In the genomic region with DNA sequence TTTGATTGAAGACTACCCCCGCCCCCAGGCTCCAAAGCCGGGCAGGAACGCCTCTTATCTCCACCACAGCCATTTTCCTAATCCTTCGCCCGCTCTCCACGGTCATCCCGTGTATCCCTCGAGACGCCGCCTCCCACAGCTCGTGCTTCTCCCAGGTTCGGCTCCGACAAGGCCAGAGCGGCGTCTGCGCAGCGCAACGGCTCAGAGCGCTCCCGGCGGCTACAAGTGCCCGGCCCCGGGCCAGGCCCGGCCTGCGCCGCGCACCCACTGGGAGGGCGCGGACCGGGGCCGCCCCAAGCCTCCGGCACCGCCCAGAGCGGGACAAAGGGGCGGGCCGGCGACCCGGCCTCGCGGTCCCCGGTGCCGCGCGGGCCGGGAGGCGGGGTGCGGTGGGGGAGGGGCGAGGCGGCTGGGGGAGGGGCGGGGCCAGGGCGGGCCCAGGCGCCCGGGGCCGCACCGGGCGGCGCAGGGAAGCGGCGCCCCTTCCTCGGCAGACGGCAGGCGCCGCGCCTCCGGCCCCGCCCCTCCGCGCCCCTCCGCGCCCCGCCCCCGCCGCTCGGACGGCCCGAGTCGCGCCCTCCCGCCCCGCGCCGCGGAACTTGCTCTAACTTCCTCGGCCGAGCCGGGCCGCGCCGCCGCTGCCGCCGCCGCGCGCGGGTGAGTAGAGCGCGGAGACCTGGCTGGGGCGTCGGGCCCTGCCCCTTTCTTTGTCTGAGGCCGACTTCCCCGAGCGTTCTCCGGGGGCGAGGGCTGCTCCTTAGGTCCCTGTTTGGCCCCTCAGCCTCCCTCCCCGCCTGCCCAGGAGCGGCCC, we compare ENCODE assay signal across 8 cellular contexts. TPM values are rescaled to one million over a fixed set of nuclear protein-coding genes. Genes with fewer than 3 reads are reported as not detected.
DNase-seq lines count a peak whose midpoint lies in the region; ATAC-seq, FAIRE-seq and TF ChIP-seq lines count a peak whose summit lies in the region.

A gene with protein sequence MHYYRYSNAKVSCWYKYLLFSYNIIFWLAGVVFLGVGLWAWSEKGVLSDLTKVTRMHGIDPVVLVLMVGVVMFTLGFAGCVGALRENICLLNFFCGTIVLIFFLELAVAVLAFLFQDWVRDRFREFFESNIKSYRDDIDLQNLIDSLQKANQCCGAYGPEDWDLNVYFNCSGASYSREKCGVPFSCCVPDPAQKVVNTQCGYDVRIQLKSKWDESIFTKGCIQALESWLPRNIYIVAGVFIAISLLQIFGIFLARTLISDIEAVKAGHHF (plus strand): TSS at position 596 of the 811 bp plus-strand sequence. CDS start 34,924 bp downstream, outside the sequence.

- H3K4me1 ChIP-seq in A549 (peaks cover 55% of the 10 kb centered on the region), duodenal mucosa (ENCODE audit: control insufficient read depth in 1 of 2, insufficient read depth in 2 of 2, low read length in 2 of 2) (peaks cover 37 to 42% of the 10 kb centered on the region in 2 donors), right lobe of liver (peaks cover 0 to 48% (median 11%) of the 10 kb centered on the region in 4 donors)

- POLR2A ChIA-PET in A549 (lab: Yijun Ruan, JAX): interaction anchor here (0.7 to 2.0 kb wide), 8 partner anchors 9 to 57 kb away, joined by 3 to 8 read pairs (median 3); no protein-coding TSS in a partner anchor

- H3K36me3 ChIP-seq in duodenal mucosa (ENCODE audit: control insufficient read depth in 1 of 2, insufficient read depth in 2 of 2, low read length in 2 of 2): no peaks in the 10 kb centered on the region
- no peaks in the 10 kb centered on the region for H3K36me3 ChIP-seq in right lobe of liver

- WGBS in A549 (ENCODE audit: missing lambda C conversion rate): 3% methylated on average over 15 of the region's 107 CpGs
- WGBS in right lobe of liver (ENCODE audit: insufficient coverage, low coverage, low lambda C conversion rate, missing lambda C conversion rate): 2% methylated on average over 18 of the region's 107 CpGs

- intact Hi-C loops in right lobe of liver (cut with DNase I): no loop called here

- H3K4me3 ChIP-seq in A549 (peak within 1 kb of the TSS; percentile 98), duodenal mucosa (ENCODE audit: low read depth in 1 of 2, low read length in 2 of 2) (peak within 1 kb of the TSS; percentile 83 to 89), right lobe of liver (peak within 1 kb of the TSS; percentile 94 to 97 (median 94))

- peak within 1 kb of the TSS; percentile 94 for H3K4me2 ChIP-seq in A549

- no peak for FAIRE-seq in A549 (lab: Jason Lieb, UNC)

- peak within 1 kb of the TSS; percentile 99 to 100 for H3K27ac ChIP-seq in A549
- H3K27ac ChIP-seq in duodenal mucosa (ENCODE audit: low read depth, low read length): peak within 1 kb of the TSS; percentile 90
- peak within 1 kb of the TSS; percentile 86 to 97 (median 94) for H3K27ac ChIP-seq in right lobe of liver

- no peak for TF ChIP-seq RAD21 in A549 (conservative IDR thresholded peaks at IDR 0.05 in 1 of 2, IDR thresholded peaks at IDR 0.05 in 1 of 2)

- no peak for TF ChIP-seq EP300 in A549 (IDR thresholded peaks at IDR 0.05)

- peak; percentile 86 for TF ChIP-seq POLR2A in A549 (IDR thresholded peaks at IDR 0.05; ENCODE audit: low read length)
- TF ChIP-seq POLR2A in GM18505 (IDR thresholded peaks at IDR 0.05; ENCODE audit: borderline replicate concordance, extremely low read depth, insufficient read depth, insufficient read length): peak; percentile 53
- peak; percentile 70 for TF ChIP-seq POLR2A in right lobe of liver (IDR thresholded peaks at IDR 0.05)

- DNase-seq in A549 (ENCODE audit: low read depth in 1 of 2, low spot score in 1 of 2) (peak; percentile 72 to 79), NCI-H460 (ENCODE audit: extremely low read depth, low read depth) (peak; percentile 72), right lobe of liver (peak; percentile 89 to 90 (median 90))
- peak; percentile 76 to 79 for DNase-seq in activated CD4-positive, alpha-beta T cell treated with anti-CD3 and anti-CD28 coated beads, Interleukin-2, amount 50 U/mL, for 48 hours
- DNase-seq in stimulated activated CD4-positive, alpha-beta T cell treated with anti-CD3 and anti-CD28 coated beads, Interleukin-4, amount 100 ng/mL, for 4 hours: peak; percentile 65 to 78

- CTCF ChIA-PET in A549 (lab: Yijun Ruan, JAX): interaction anchor here (0.6 to 38.6 kb wide), 6 partner anchors 9 to 72 kb away, joined by 3 to 928 read pairs (median 6); no protein-coding TSS in a partner anchor

- ATAC-seq in A549: peak; percentile 82 to 89
- ATAC-seq in GM18505 (IDR thresholded peaks at IDR 0.05; ENCODE audit: unreplicated experiment): peak; percentile 67
- peak; percentile 80 for ATAC-seq in HG02970 (IDR thresholded peaks at IDR 0.05; ENCODE audit: low FRiP score, unreplicated experiment)
- ATAC-seq in right lobe of liver: peak; percentile 73 to 91 (median 82)

- H3K9me3 ChIP-seq in A549: peaks cover 14% of the 10 kb centered on the region
- peaks cover 0 to 4% of the 10 kb centered on the region in 2 donors for H3K9me3 ChIP-seq in duodenal mucosa (ENCODE audit: control insufficient read depth in 1 of 2, low read length in 2 of 2)
- no peaks in the 10 kb centered on the region for H3K9me3 ChIP-seq in right lobe of liver

- no peak; the same call in 1 of the 3 replicates for TF ChIP-seq CTCF in A549 (IDR thresholded peaks at IDR 0.05)
- no peak for TF ChIP-seq CTCF in right lobe of liver (IDR thresholded peaks at IDR 0.05)

- H3K27me3 ChIP-seq in duodenal mucosa (ENCODE audit: control insufficient read depth in 1 of 2, insufficient read depth in 2 of 2, low read length in 2 of 2): no peaks in the 10 kb centered on the region
- H3K27me3 ChIP-seq in right lobe of liver: no peaks in the 10 kb centered on the region

- peak within 1 kb of the TSS; percentile 81 to 88 for H3K9ac ChIP-seq in duodenal mucosa (ENCODE audit: low read depth in 1 of 2, low read length in 2 of 2)

TF ChIP-seq in A549, 52 proteins besides CTCF, POLR2A, EP300 and RAD21:
- TF ChIP-seq, protein P1, sequence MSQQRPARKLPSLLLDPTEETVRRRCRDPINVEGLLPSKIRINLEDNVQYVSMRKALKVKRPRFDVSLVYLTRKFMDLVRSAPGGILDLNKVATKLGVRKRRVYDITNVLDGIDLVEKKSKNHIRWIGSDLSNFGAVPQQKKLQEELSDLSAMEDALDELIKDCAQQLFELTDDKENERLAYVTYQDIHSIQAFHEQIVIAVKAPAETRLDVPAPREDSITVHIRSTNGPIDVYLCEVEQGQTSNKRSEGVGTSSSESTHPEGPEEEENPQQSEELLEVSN (IDR thresholded peaks at IDR 0.05; ENCODE audit: borderline replicate concordance, low read depth): 0 out of 2 replicates have a peak, but pooled peaks have one; percentile 38
- 0 out of 2 replicates have a peak, but pooled peaks have one; percentile 24 for TF ChIP-seq TP53 (CRISPR knock-in tag; IDR thresholded peaks at IDR 0.05)
- TF ChIP-seq HOXB13 (CRISPR knock-in tag; IDR thresholded peaks at IDR 0.05; ENCODE audit: low read depth): no peak
- 0 out of 2 replicates have a peak, but pooled peaks have one; percentile 29 for TF ChIP-seq HOXB5 (CRISPR knock-in tag; IDR thresholded peaks at IDR 0.05)
- no peak for TF ChIP-seq KDM1A (IDR thresholded peaks at IDR 0.05; ENCODE audit: low read depth)
- peak; percentile 72 to 76 for TF ChIP-seq JUN (IDR thresholded peaks at IDR 0.05)
- TF ChIP-seq, protein P2, sequence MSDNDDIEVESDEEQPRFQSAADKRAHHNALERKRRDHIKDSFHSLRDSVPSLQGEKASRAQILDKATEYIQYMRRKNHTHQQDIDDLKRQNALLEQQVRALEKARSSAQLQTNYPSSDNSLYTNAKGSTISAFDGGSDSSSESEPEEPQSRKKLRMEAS (IDR thresholded peaks at IDR 0.05): peak; percentile 72
- TF ChIP-seq PHF8 (IDR thresholded peaks at IDR 0.05; ENCODE audit: borderline replicate concordance, low read depth): peak; percentile 70
- TF ChIP-seq RNF2 (IDR thresholded peaks at IDR 0.05; ENCODE audit: borderline replicate concordance, low read depth): no peak
- TF ChIP-seq, protein P3, sequence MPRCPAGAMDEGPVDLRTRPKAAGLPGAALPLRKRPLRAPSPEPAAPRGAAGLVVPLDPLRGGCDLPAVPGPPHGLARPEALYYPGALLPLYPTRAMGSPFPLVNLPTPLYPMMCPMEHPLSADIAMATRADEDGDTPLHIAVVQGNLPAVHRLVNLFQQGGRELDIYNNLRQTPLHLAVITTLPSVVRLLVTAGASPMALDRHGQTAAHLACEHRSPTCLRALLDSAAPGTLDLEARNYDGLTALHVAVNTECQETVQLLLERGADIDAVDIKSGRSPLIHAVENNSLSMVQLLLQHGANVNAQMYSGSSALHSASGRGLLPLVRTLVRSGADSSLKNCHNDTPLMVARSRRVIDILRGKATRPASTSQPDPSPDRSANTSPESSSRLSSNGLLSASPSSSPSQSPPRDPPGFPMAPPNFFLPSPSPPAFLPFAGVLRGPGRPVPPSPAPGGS (IDR thresholded peaks at IDR 0.05): peak; percentile 46; the same call in 2 of the 3 replicates

RNA-seq across cellular contexts. Expression of the gene that starts here (rescaled TPM):
- polyA plus RNA-seq in A549 (2011; rRNA removed) (87.0 and 97.1 TPM in 2 replicates), A549 (2017; fragmentation: RNase III; extraction: RNeasy Plus Mini Kit Qiagen cat#74134 plus additional on column Dnase treatment) (101 to 124 TPM (median 121 TPM) in 3 replicates)
- 119 and 152 TPM in 2 replicates for polyA plus RNA-seq in A549 (2012; cell fraction: cytosol; rRNA removed)
- 147 and 164 TPM in 2 replicates for polyA plus RNA-seq in A549 (2012; cell fraction: nucleus; rRNA removed)
- 68.4 and 91.9 TPM in 2 replicates for polyA minus RNA-seq in A549 (2011; rRNA and poly(A)+ RNA removed)
- 14.2 and 17.3 TPM in 2 replicates for total RNA-seq in NCI-H460 (2014; rRNA removed; shearing (Covaris generic))
- polyA plus RNA-seq in NCI-H460 (2014; cell fraction: nucleus; rRNA removed): 10.8 and 22.9 TPM in 2 replicates
- total RNA-seq in right lobe of liver: 10 to 100 TPM; 22.1 to 39.0 (median 28.4) TPM

Comparison
In these comparisons a context has a peak if more than half of its experiments do, and no peak if none do; other contexts are left out.
1. Peak in every context shown above with its lines: DNase-seq, ATAC-seq, H3K4me3 ChIP-seq and H3K27ac ChIP-seq.